8 cellular contexts compared by ENCODE assay signal in genomic region chrX:120251471-120252011, GRCh38. TPM values are rescaled to one million over a fixed set of nuclear protein-coding genes. Genes with fewer than 3 reads are reported as not detected.
DNase-seq lines count a peak whose midpoint lies in the region; ATAC-seq and TF ChIP-seq lines count a peak whose summit lies in the region.

No MANE protein-coding gene starts in this region.

- no peaks in the 10 kb centered on the region for H3K27me3 Mint-ChIP-seq in CD4-positive, alpha-beta T cell
- H3K27me3 Mint-ChIP-seq in HFFc6 (ENCODE audit: insufficient read depth): no peaks in the 10 kb centered on the region; the same call in 1 of the 2 replicates
- H3K27me3 Mint-ChIP-seq in MCF 10A (ENCODE audit: insufficient read depth, unreplicated experiment): peaks cover 41% of the 10 kb centered on the region

- DNase-seq in CD4-positive, alpha-beta T cell: peak in 5 of 10 experiments; percentile 0 to 33 (median 1)
- DNase-seq in HFFc6 (peak; percentile 1), SK-N-DZ (ENCODE audit: low spot score) (peak; percentile 21), MCF 10A (ENCODE audit: unreplicated experiment) (peak; percentile 17), inferior parietal cortex (ENCODE audit: extremely low spot score) (peak; percentile 17), spleen (peak; percentile 80)

- POLR2A ChIA-PET in CD4-positive, alpha-beta T cell (lab: Charles Lee): interaction anchor here (0.6 to 1.9 kb wide), 11 partner anchors 9 to 461 kb away, joined by 3 to 42 read pairs (median 6); partner anchors contain the start of genes CUL4B, MCTS1, RPL39 and TMEM255A
- POLR2A ChIA-PET in MCF 10A (lab: Yijun Ruan, JAX): interaction anchor here (0.6 to 2.6 kb wide), 10 partner anchors 9 to 217 kb away, joined by 3 to 35 read pairs (median 4); no protein-coding TSS in a partner anchor

- no peaks in the 10 kb centered on the region for H3K9me3 Mint-ChIP-seq in CD4-positive, alpha-beta T cell
- H3K9me3 Mint-ChIP-seq in HFFc6: no peaks in the 10 kb centered on the region
- H3K9me3 Mint-ChIP-seq in MCF 10A (ENCODE audit: unreplicated experiment): no peaks in the 10 kb centered on the region

- CTCF ChIA-PET in CD4-positive, alpha-beta T cell (lab: Charles Lee): interaction anchor here (1.4 to 1.9 kb wide), 4 partner anchors 18 to 58 kb away, joined by 6 to 15 read pairs (median 7); no protein-coding TSS in a partner anchor
- CTCF ChIA-PET in MCF 10A (lab: Yijun Ruan, JAX): interaction anchor here (0.6 to 2.0 kb wide), 6 partner anchors 13 to 107 kb away, joined by 3 to 12 read pairs (median 4); partner anchors contain the start of gene TMEM255A

- TF ChIP-seq POLR2A in spleen (IDR thresholded peaks at IDR 0.05): no peak

- H3K9me3 ChIP-seq in CD4-positive, alpha-beta T cell (ENCODE audit: control insufficient read depth, low read length): no peaks in the 10 kb centered on the region
- no peaks in the 10 kb centered on the region for H3K9me3 ChIP-seq in spleen

- no peak for TF ChIP-seq CTCF in CD4-positive, alpha-beta T cell (IDR thresholded peaks at IDR 0.05)
- no peak for TF ChIP-seq CTCF in HFFc6 (IDR thresholded peaks at IDR 0.05)
- TF ChIP-seq CTCF in MCF 10A (IDR thresholded peaks at IDR 0.05; ENCODE audit: unreplicated experiment): no peak
- no peak for TF ChIP-seq CTCF in spleen (IDR thresholded peaks at IDR 0.05 in 8 of 11, conservative IDR thresholded peaks at IDR 0.05 in 3 of 11)

- no peak for ATAC-seq in CD4-positive, alpha-beta T cell (ENCODE audit: poor library complexity)
- no peak for ATAC-seq in GM21526 (IDR thresholded peaks at IDR 0.05; ENCODE audit: low FRiP score, unreplicated experiment)
- no peak for ATAC-seq in HG03354 (IDR thresholded peaks at IDR 0.05; ENCODE audit: poor library complexity, severe bottlenecking, unreplicated experiment)

- H3K36me3 Mint-ChIP-seq in CD4-positive, alpha-beta T cell (ENCODE audit: low read depth): peaks cover 50% of the 10 kb centered on the region
- H3K36me3 Mint-ChIP-seq in HFFc6 (ENCODE audit: low read depth) (0 out of 2 replicates have a peak, but pooled peaks cover 5% of the 10 kb centered on the region), MCF 10A (ENCODE audit: insufficient read depth, unreplicated experiment) (peaks cover 29% of the 10 kb centered on the region)

- TSS peak; percentile 40 for BruUV-seq in MCF 10A (replicated peaks; lab: Mats Ljungman, UMichigan)

- peak overlapping the region; percentile 94 for H3K4me3 Mint-ChIP-seq in CD4-positive, alpha-beta T cell
- peak overlapping the region; percentile 96 for H3K4me3 Mint-ChIP-seq in HFFc6
- H3K4me3 Mint-ChIP-seq in MCF 10A (ENCODE audit: unreplicated experiment): peak overlapping the region; percentile 97

- H3K27me3 ChIP-seq in CD4-positive, alpha-beta T cell (ENCODE audit: control insufficient read depth, insufficient read depth, low read length): no peaks in the 10 kb centered on the region
- no peaks in the 10 kb centered on the region for H3K27me3 ChIP-seq in spleen (replicated peaks in 1 of 7)

- peaks cover 0 to 26% (median 16%) of the 10 kb centered on the region in 6 donors for H3K4me1 ChIP-seq in spleen

- peaks cover 48% of the 10 kb centered on the region for H3K4me1 Mint-ChIP-seq in CD4-positive, alpha-beta T cell (ENCODE audit: low read depth)
- H3K4me1 Mint-ChIP-seq in HFFc6 (ENCODE audit: low read depth) (peaks cover 13% of the 10 kb centered on the region), MCF 10A (ENCODE audit: insufficient read depth, unreplicated experiment) (peaks cover 6% of the 10 kb centered on the region)

- WGBS in spleen, 5 donors: 0 to 48% (median 3%) methylated on average over 26 to 28 of the region's 28 CpGs

- peak overlapping the region; percentile 72 for H3K27ac ChIP-seq in CD4-positive, alpha-beta T cell (ENCODE audit: low read depth, low read length)
- peak overlapping the region in 7 of 8 donors; percentile 88 to 94 (median 93) for H3K27ac ChIP-seq in spleen

- intact Hi-C loops in CD4-positive, alpha-beta T cell (cut with DNase I, micrococcal nuclease): loop anchor here (5.0 to 10.0 kb wide), 2 partner anchors 56 to 307 kb away; partner anchors contain the start of gene NKAP (in 1 of the 2)
- intact Hi-C loops in MCF 10A (cut with micrococcal nuclease) (loop anchor here (1.0 to 2.0 kb wide), 2 partner anchors 49 to 57 kb away; no protein-coding TSS in a partner anchor), spleen (cut with DNase I; ENCODE audit: low total_unique reads) (no loop called here)

- peak overlapping the region; percentile 42 to 80 (median 56) for H3K4me3 ChIP-seq in spleen

- peaks cover 0 to 30% (median 5%) of the 10 kb centered on the region in 6 donors for H3K36me3 ChIP-seq in spleen

- peak overlapping the region; percentile 94 for H3K27ac Mint-ChIP-seq in CD4-positive, alpha-beta T cell
- peak overlapping the region; percentile 92 for H3K27ac Mint-ChIP-seq in HFFc6
- H3K27ac Mint-ChIP-seq in MCF 10A (ENCODE audit: low read depth, unreplicated experiment): peak overlapping the region; percentile 85

RNA-seq across cellular contexts. Expression of gene ZBTB33, which starts 0.9 kb away (rescaled TPM):
- 10 to 100 TPM; 31.6 to 32.7 TPM for total RNA-seq in CD4-positive, alpha-beta T cell
- 10 to 100 TPM in 3 of 6 experiments, 1 to 10 TPM in 3; 7.4 to 11.4 (median 10.1) TPM for total RNA-seq in HFFc6 (2021; fragmentation: NEBNext Ultra II Directional; extraction: Animal tissue kit (Norgen Biotek cat#: 25700))
- 16.3 and 18.8 TPM in 2 replicates for polyA plus RNA-seq in SK-N-DZ (2014; cell fraction: cytosol; rRNA removed)
- 10.0 and 13.3 TPM in 2 replicates for polyA plus RNA-seq in SK-N-DZ (2014; cell fraction: nucleus; rRNA removed)
- total RNA-seq in MCF 10A (2022): 11.4 and 12.5 TPM in 2 replicates
- 10 to 100 TPM; 13.6 to 23.7 (median 19.3) TPM for total RNA-seq in spleen
- polyA plus RNA-seq in spleen: 1 to 10 TPM; 4.7 to 8.8 (median 6.8) TPM

RNA-seq across cellular contexts. Expression of gene TMEM255A, which starts 59.7 kb away (rescaled TPM):
- not detected for total RNA-seq in CD4-positive, alpha-beta T cell
- total RNA-seq in HFFc6 (2021; fragmentation: NEBNext Ultra II Directional; extraction: Animal tissue kit (Norgen Biotek cat#: 25700)): under 1 TPM in 4 of 6 experiments, not detected in 2; 0.20 to 0.56 (median 0.33) TPM
- 5.1 and 7.9 TPM in 2 replicates for polyA plus RNA-seq in SK-N-DZ (2014; cell fraction: cytosol; rRNA removed)
- polyA plus RNA-seq in SK-N-DZ (2014; cell fraction: nucleus; rRNA removed): 4.1 and 9.3 TPM in 2 replicates
- total RNA-seq in MCF 10A (2022) (not detected in 2 replicates), spleen (1 to 10 TPM in 5 of 7 donors, under 1 TPM in 2; 0.46 to 1.8 (median 1.6) TPM)
- polyA plus RNA-seq in spleen: 1 to 10 TPM; 1.0 to 2.0 (median 1.4) TPM
